Comparison of ENCODE assay signal across 8 cellular contexts in the genomic region with DNA sequence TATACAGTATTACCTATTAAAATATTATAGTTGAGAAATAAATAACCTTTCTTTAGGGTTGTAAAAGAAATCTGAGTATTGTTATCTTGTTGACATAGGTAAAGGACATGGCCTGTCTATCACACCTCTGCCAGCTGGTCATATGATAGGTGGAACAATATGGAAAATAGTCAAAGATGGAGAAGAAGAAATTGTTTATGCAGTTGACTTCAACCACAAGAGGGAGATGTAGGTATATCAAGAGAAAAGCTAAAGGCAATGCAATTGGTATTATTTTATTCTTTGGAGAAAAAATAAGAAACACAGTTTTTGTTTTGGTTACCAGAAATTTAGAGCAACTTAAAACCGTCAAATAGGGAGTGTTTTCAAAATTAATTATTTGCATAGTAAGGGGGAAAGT. TPM values are rescaled to one million over a fixed set of nuclear protein-coding genes. Genes with fewer than 3 reads are reported as not detected.
A peak's percentile ranks its signal among the peaks of the same experiment; 100 is the strongest.
DNase-seq lines count a peak whose midpoint lies in the region; ATAC-seq, FAIRE-seq and TF ChIP-seq lines count a peak whose summit lies in the region.

No MANE protein-coding gene starts in this region.

- H3K4me2 ChIP-seq in keratinocyte (ENCODE audit: control insufficient read depth, extremely low read depth, insufficient read depth, low read depth, low read length), result no peak overlapping the region

- H3K4me1 ChIP-seq in HEK293 (ENCODE audit: control insufficient read depth, insufficient read depth, low read length), result no peaks in the 10 kb centered on the region
- no peaks in the 10 kb centered on the region for H3K4me1 ChIP-seq in keratinocyte (ENCODE audit: control insufficient read depth, extremely low read depth, insufficient read depth, low read length)

- no peaks in the 10 kb centered on the region for H3K79me2 ChIP-seq in keratinocyte (ENCODE audit: control insufficient read depth, insufficient read depth, low read length)

- H3K36me3 ChIP-seq in HEK293 (ENCODE audit: control insufficient read depth in 2 of 2, insufficient read depth in 1 of 2, low read length in 2 of 2) (peaks cover 71 to 85% of the 10 kb centered on the region in 2 experiments), keratinocyte (ENCODE audit: control insufficient read depth in 2 of 2, extremely low read depth in 1 of 2, insufficient read depth in 2 of 2, low read length in 2 of 2) (peaks cover 0 to 9% of the 10 kb centered on the region in 2 experiments)

- DNase-seq in AG10803 (ENCODE audit: low read depth), result peak; percentile 61
- peak; percentile 51 for DNase-seq in SW480 (ENCODE audit: low spot score)
- no peak for DNase-seq in keratinocyte (ENCODE audit: low read depth, low spot score)
- DNase-seq in activated CD4-positive, alpha-beta T cell treated with anti-CD3 and anti-CD28 coated beads, Interleukin-2, amount 10 ng/mL, durations not matched to agents 7 days and 5 days, result no peak

- H3K27me3 Mint-ChIP-seq in activated CD4-positive, alpha-beta T cell treated with anti-CD3 and anti-CD28 coated beads, Interleukin-2, amount 10 ng/mL, durations not matched to agents 7 days and 5 days, result no peaks in the 10 kb centered on the region

- H3K36me3 Mint-ChIP-seq in activated CD4-positive, alpha-beta T cell treated with anti-CD3 and anti-CD28 coated beads, Interleukin-2, amount 10 ng/mL, durations not matched to agents 7 days and 5 days (ENCODE audit: low read depth), result peaks cover 43% of the 10 kb centered on the region

- no peak for FAIRE-seq in keratinocyte (lab: Jason Lieb, UNC)

- H3K27ac ChIP-seq in HEK293 (ENCODE audit: extremely low read depth, low read depth, low read length), result no peak overlapping the region
- H3K27ac ChIP-seq in keratinocyte (ENCODE audit: control insufficient read depth, insufficient read depth, low read length), result no peak overlapping the region

- H2AFZ ChIP-seq in keratinocyte (ENCODE audit: control insufficient read depth, low read length), result no peak overlapping the region

- ATAC-seq in GM19035 (IDR thresholded peaks at IDR 0.05; ENCODE audit: unreplicated experiment) (no peak), GM19328 (IDR thresholded peaks at IDR 0.05; ENCODE audit: unreplicated experiment) (no peak), HG02763 (IDR thresholded peaks at IDR 0.05; ENCODE audit: unreplicated experiment) (no peak)

- H3K4me1 Mint-ChIP-seq in activated CD4-positive, alpha-beta T cell treated with anti-CD3 and anti-CD28 coated beads, Interleukin-2, amount 10 ng/mL, durations not matched to agents 7 days and 5 days, result peaks cover under 1% of the 10 kb centered on the region

- dilution Hi-C loops in keratinocyte (cut with MboI; ENCODE audit: extremely low pct_ligation_motif_present, low sequenced_read_pairs), result no loop called here

- no peaks in the 10 kb centered on the region for H3K9me3 Mint-ChIP-seq in activated CD4-positive, alpha-beta T cell treated with anti-CD3 and anti-CD28 coated beads, Interleukin-2, amount 10 ng/mL, durations not matched to agents 7 days and 5 days

- no peaks in the 10 kb centered on the region for H3K27me3 ChIP-seq in keratinocyte (ENCODE audit: control insufficient read depth, extremely low read depth, insufficient read depth, low read length)

- TF ChIP-seq CTCF in AG10803 (conservative IDR thresholded peaks at IDR 0.05; ENCODE audit: low read length) (peak; percentile 70), HEK293 (tag by site-specific recombination; IDR thresholded peaks at IDR 0.05) (0 out of 2 replicates have a peak, but pooled peaks have one; percentile 10), keratinocyte (optimal IDR thresholded peaks at IDR 0.05 in 1 of 3, IDR thresholded peaks at IDR 0.05 in 1 of 3, conservative IDR thresholded peaks at IDR 0.05 in 1 of 3; ENCODE audit: extremely low read depth in 1 of 3, insufficient read depth in 2 of 3, low read length in 3 of 3) (peak in 2 of 3 experiments; percentile 17 to 34)

- no peaks in the 10 kb centered on the region for H3K9me1 ChIP-seq in keratinocyte (ENCODE audit: control insufficient read depth, extremely low read depth, insufficient read depth, low read length)

- no peaks in the 10 kb centered on the region for H4K20me1 ChIP-seq in keratinocyte (ENCODE audit: control insufficient read depth, extremely low read depth, insufficient read depth, low read length)

- H3K9me3 ChIP-seq in HEK293 (ENCODE audit: control insufficient read depth, insufficient read depth, low read depth, low read length) (no peaks in the 10 kb centered on the region), keratinocyte (ENCODE audit: control insufficient read depth, low read depth, low read length) (no peaks in the 10 kb centered on the region)

- H3K9ac ChIP-seq in keratinocyte (ENCODE audit: control insufficient read depth, extremely low read depth, insufficient read depth, low read length), result no peak overlapping the region

- POLR2A ChIA-PET in HEK293 (lab: Yijun Ruan, JAX), result interaction anchor here (1.4 kb wide), 1 partner anchor 13 kb away, joined by 3 read pairs; no protein-coding TSS in a partner anchor
- POLR2A ChIA-PET in activated CD4-positive, alpha-beta T cell treated with anti-CD3 and anti-CD28 coated beads, Interleukin-2, amount 10 ng/mL, durations not matched to agents 7 days and 5 days (lab: Charles Lee), result no interaction called here

- CTCF ChIA-PET in HEK293 (lab: Yijun Ruan, JAX), result interaction anchor here (0.6 to 2.6 kb wide), 14 partner anchors 9 to 1029 kb away, joined by 3 to 12 read pairs (median 5); partner anchors contain the start of genes CPSF2 and NDUFB1
- CTCF ChIA-PET in activated CD4-positive, alpha-beta T cell treated with anti-CD3 and anti-CD28 coated beads, Interleukin-2, amount 10 ng/mL, durations not matched to agents 7 days and 5 days (lab: Charles Lee), result interaction anchor here (1.1 to 2.2 kb wide), 2 partner anchors 14 to 29 kb away, joined by 5 to 9 read pairs; partner anchors contain the start of genes ATXN3, CPSF2 and NDUFB1

- H3K27ac Mint-ChIP-seq in activated CD4-positive, alpha-beta T cell treated with anti-CD3 and anti-CD28 coated beads, Interleukin-2, amount 10 ng/mL, durations not matched to agents 7 days and 5 days, result no peak overlapping the region

- no peak overlapping the region for H3K4me3 Mint-ChIP-seq in activated CD4-positive, alpha-beta T cell treated with anti-CD3 and anti-CD28 coated beads, Interleukin-2, amount 10 ng/mL, durations not matched to agents 7 days and 5 days

- H3K4me3 ChIP-seq in AG10803 (ENCODE audit: low read length), result no peak overlapping the region
- no peak overlapping the region for H3K4me3 ChIP-seq in HEK293 (ENCODE audit: low read depth, low read length)
- no peak overlapping the region for H3K4me3 ChIP-seq in keratinocyte (ENCODE audit: control insufficient read depth in 2 of 3, extremely low read depth in 1 of 3, insufficient read depth in 2 of 3, low read depth in 1 of 3, low read length in 3 of 3)

TF ChIP-seq in HEK293, 187 proteins besides CTCF, POLR2A, EP300 and RAD21:
- no peak for TF ChIP-seq ZNF629 (tag by site-specific recombination; IDR thresholded peaks at IDR 0.05)
- peak; percentile 75 for TF ChIP-seq ZNF654 (tag by site-specific recombination; IDR thresholded peaks at IDR 0.05; ENCODE audit: low read depth)

RNA-seq across cellular contexts. Expression of gene CPSF2, which starts 13.5 kb away (rescaled TPM):
- 33.8 to 67.9 TPM (median 35.4 TPM) in 3 replicates for polyA plus RNA-seq in keratinocyte
- 56.8 TPM for polyA plus RNA-seq in keratinocyte (2011; ENCODE audit: low read depth)
- polyA plus RNA-seq in keratinocyte (2011; cell fraction: cytosol; rRNA removed), result 21.3 and 42.3 TPM in 2 replicates
- 30.8 and 43.6 TPM in 2 replicates for polyA plus RNA-seq in keratinocyte (2011; cell fraction: nucleus; rRNA removed)
- polyA plus RNA-seq in keratinocyte (2012; ENCODE audit: low replicate concordance), result 30.6 and 49.7 TPM in 2 replicates
- 28.4 to 51.7 TPM (median 29.8 TPM) in 3 replicates for polyA minus RNA-seq in keratinocyte
- polyA minus RNA-seq in keratinocyte (2011; cell fraction: cytosol; rRNA and poly(A)+ RNA removed), result 24.7 TPM
- polyA minus RNA-seq in keratinocyte (2011; cell fraction: nucleus; rRNA and poly(A)+ RNA removed), result 16.9 and 53.4 TPM in 2 replicates
- total RNA-seq in activated CD4-positive, alpha-beta T cell treated with anti-CD3 and anti-CD28 coated beads, Interleukin-2, amount 10 ng/mL, durations not matched to agents 7 days and 5 days, result 10 to 100 TPM; 74.4 to 94.2 TPM

RNA-seq across cellular contexts. Expression of gene NDUFB1, which starts 13.8 kb away (rescaled TPM):
- polyA plus RNA-seq in keratinocyte, result 269 to 555 TPM (median 393 TPM) in 3 replicates
- 155 TPM for polyA plus RNA-seq in keratinocyte (2011; ENCODE audit: low read depth)
- polyA plus RNA-seq in keratinocyte (2011; cell fraction: cytosol; rRNA removed), result 428 and 503 TPM in 2 replicates
- 144 and 190 TPM in 2 replicates for polyA plus RNA-seq in keratinocyte (2011; cell fraction: nucleus; rRNA removed)
- polyA plus RNA-seq in keratinocyte (2012; ENCODE audit: low replicate concordance), result 323 and 401 TPM in 2 replicates
- 25.2 to 74.5 TPM (median 49.1 TPM) in 3 replicates for polyA minus RNA-seq in keratinocyte
- 36.1 TPM for polyA minus RNA-seq in keratinocyte (2011; cell fraction: cytosol; rRNA and poly(A)+ RNA removed)
- 12.6 and 12.8 TPM in 2 replicates for polyA minus RNA-seq in keratinocyte (2011; cell fraction: nucleus; rRNA and poly(A)+ RNA removed)
- 100 to 1,000 TPM; 109 to 143 TPM for total RNA-seq in activated CD4-positive, alpha-beta T cell treated with anti-CD3 and anti-CD28 coated beads, Interleukin-2, amount 10 ng/mL, durations not matched to agents 7 days and 5 days

RNA-seq across cellular contexts. Expression of gene ATXN3, which starts 28.9 kb away (rescaled TPM):
- 13.6 to 27.6 TPM (median 17.4 TPM) in 3 replicates for polyA plus RNA-seq in keratinocyte
- 58.8 TPM for polyA plus RNA-seq in keratinocyte (2011; ENCODE audit: low read depth)
- polyA plus RNA-seq in keratinocyte (2011; cell fraction: cytosol; rRNA removed), result 13.3 and 26.1 TPM in 2 replicates
- 18.2 and 24.7 TPM in 2 replicates for polyA plus RNA-seq in keratinocyte (2011; cell fraction: nucleus; rRNA removed)
- polyA plus RNA-seq in keratinocyte (2012; ENCODE audit: low replicate concordance), result 21.2 and 30.5 TPM in 2 replicates
- 1.2 to 50.2 TPM (median 8.8 TPM) in 3 replicates for polyA minus RNA-seq in keratinocyte
- 8.2 TPM for polyA minus RNA-seq in keratinocyte (2011; cell fraction: cytosol; rRNA and poly(A)+ RNA removed)
- 16.8 and 30.3 TPM in 2 replicates for polyA minus RNA-seq in keratinocyte (2011; cell fraction: nucleus; rRNA and poly(A)+ RNA removed)
- 10 to 100 TPM; 28.8 to 30.3 TPM for total RNA-seq in activated CD4-positive, alpha-beta T cell treated with anti-CD3 and anti-CD28 coated beads, Interleukin-2, amount 10 ng/mL, durations not matched to agents 7 days and 5 days

Comparison
In these comparisons a context has a peak if more than half of its experiments do, and no peak if none do; other contexts are left out.
1. DNase-seq: peak in AG10803 (single experiment) and SW480 (single experiment); none in keratinocyte (single experiment) and activated CD4-positive, alpha-beta T cell treated with anti-CD3 and anti-CD28 coated beads, Interleukin-2, amount 10 ng/mL, durations not matched to agents 7 days and 5 days (single experiment).
2. CTCF ChIP-seq: peak in every context shown above with its lines; median percentile 70 in AG10803; 26 in keratinocyte; 10 in HEK293.